ENCODE assay signal across 26 cellular contexts in the genomic region with DNA sequence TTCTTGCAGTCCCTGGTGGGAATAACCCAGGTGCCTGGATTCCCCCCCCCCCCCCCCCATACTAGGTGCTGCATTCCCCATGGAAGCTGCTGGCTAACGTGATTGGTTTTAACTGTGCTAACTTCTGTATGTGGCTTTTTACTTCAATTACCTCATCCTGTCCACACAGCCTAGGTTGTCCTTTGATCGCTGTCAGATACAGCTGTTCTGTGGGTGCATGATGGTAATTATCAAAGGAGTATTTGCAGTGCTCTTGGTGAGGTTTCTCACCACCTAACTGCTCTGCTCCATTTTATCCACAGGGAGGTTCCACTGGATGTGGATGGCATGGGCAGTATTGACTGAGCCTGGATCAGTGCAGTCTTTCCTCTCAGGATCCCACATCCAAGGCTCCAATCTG.
"Had no signal": no experiment of that assay in that cellular context is flagged by ENCODE, and none has a peak within 500 bp of the region (broad histone marks: within the 10 kb centered on the region; RNA-seq: fewer than 3 reads in every experiment).

No MANE protein-coding gene starts in this region.

- DNase-seq: stimulated activated CD4-positive, alpha-beta T cell treated with anti-CD3 and anti-CD28 coated beads, Interleukin-2, amount 100 ng/mL, for 48 hours; stimulated activated CD4-positive, alpha-beta T cell treated with anti-CD3 and anti-CD28 coated beads, Interleukin-4, amount 100 ng/mL, for 1 hour; stimulated activated CD4-positive, alpha-beta T cell treated with anti-CD3 and anti-CD28 coated beads, Interleukin-4, amount 100 ng/mL, for 24 hours; stimulated activated CD4-positive, alpha-beta T cell treated with anti-CD3 and anti-CD28 coated beads, Interleukin-4, amount 100 ng/mL, for 4 hours; stimulated activated CD8-positive, alpha-beta memory T cell treated with anti-CD3 and anti-CD28 coated beads, Interleukin-4, amount 100 ng/mL, for 48 hours; stimulated activated naive B cell treated with anti-CD40 and anti-IgM and Interleukin-4, amounts not matched to agents 10 μg/mL and 1 μg/mL and 100 μg/mL, for 72 hours; stimulated activated naive CD4-positive, alpha-beta T cell; stimulated activated naive CD4-positive, alpha-beta T cell treated with Interleukin-2 at 50 U/mL for 16 hours; stimulated activated naive CD8-positive, alpha-beta T cell treated with anti-CD3 and anti-CD28 coated beads, Interleukin-15, amount 100 ng/mL, for 72 hours; stimulated activated naive CD8-positive, alpha-beta T cell treated with anti-CD3 and anti-CD28 coated beads, Interleukin-15, Interleukin-2, amounts not matched to agents 100 U/mL and 50 U/mL, for 24 hours; stomach; substantia nigra; testis; thyroid gland; tibial artery; transverse colon; trophoblast cell; upper lobe of left lung; upper lobe of right lung; uterus had no signal

- H3K36me3 ChIP-seq: stomach, suprapubic skin, thoracic aorta, thyroid gland, tibial artery, tibial nerve, transverse colon, upper lobe of left lung, upper lobe of right lung, uterus, vagina had no signal

- ATAC-seq: stimulated activated effector memory CD8-positive, alpha-beta T cell treated with anti-CD3 and anti-CD28 coated beads, Interleukin-12 subunit alpha, Interleukin-12 subunit beta, amount 100 ng/mL, for 72 hours; stimulated activated memory B cell treated with anti-CD40 and anti-IgM and Interleukin-4, amounts not matched to agents 10 μg/mL and 1 μg/mL and 100 μg/mL, for 72 hours; stimulated activated naive B cell treated with anti-CD40 and anti-IgM and Interleukin-4, amounts not matched to agents 10 μg/mL and 1 μg/mL and 100 μg/mL, for 72 hours; stimulated activated naive CD8-positive, alpha-beta T cell treated with anti-CD3 and anti-CD28 coated beads, Interleukin-15, amount 100 ng/mL, for 72 hours; stimulated activated naive CD8-positive, alpha-beta T cell treated with anti-CD3 and anti-CD28 coated beads, Interleukin-15, Interleukin-2, amounts not matched to agents 100 U/mL and 50 U/mL, for 24 hours; upper lobe of right lung had no signal

- H3K27me3 ChIP-seq: stomach, suprapubic skin, testis, thyroid gland, tibial artery, tibial nerve, transverse colon, upper lobe of left lung, upper lobe of right lung, uterus, vagina had no signal

- H3K9me3 ChIP-seq: stomach, suprapubic skin, testis, thoracic aorta, thyroid gland, tibial artery, tibial nerve, transverse colon, upper lobe of left lung, upper lobe of right lung, uterus, vagina had no signal

- H3K4me3 ChIP-seq: stomach, suprapubic skin, testis, thoracic aorta, thyroid gland, tibial artery, tibial nerve, transverse colon, upper lobe of left lung, upper lobe of right lung, uterus, vagina had no signal

- H3K27ac ChIP-seq: stomach, suprapubic skin, testis, thoracic aorta, thyroid gland, tibial artery, tibial nerve, transverse colon, upper lobe of left lung, upper lobe of right lung, uterus, vagina had no signal

- H3K4me1 ChIP-seq: stomach, testis, thyroid gland, tibial artery, tibial nerve, transverse colon, upper lobe of left lung, upper lobe of right lung, uterus, vagina had no signal
